1 cellular context compared by ENCODE assay signal in the genomic region with DNA sequence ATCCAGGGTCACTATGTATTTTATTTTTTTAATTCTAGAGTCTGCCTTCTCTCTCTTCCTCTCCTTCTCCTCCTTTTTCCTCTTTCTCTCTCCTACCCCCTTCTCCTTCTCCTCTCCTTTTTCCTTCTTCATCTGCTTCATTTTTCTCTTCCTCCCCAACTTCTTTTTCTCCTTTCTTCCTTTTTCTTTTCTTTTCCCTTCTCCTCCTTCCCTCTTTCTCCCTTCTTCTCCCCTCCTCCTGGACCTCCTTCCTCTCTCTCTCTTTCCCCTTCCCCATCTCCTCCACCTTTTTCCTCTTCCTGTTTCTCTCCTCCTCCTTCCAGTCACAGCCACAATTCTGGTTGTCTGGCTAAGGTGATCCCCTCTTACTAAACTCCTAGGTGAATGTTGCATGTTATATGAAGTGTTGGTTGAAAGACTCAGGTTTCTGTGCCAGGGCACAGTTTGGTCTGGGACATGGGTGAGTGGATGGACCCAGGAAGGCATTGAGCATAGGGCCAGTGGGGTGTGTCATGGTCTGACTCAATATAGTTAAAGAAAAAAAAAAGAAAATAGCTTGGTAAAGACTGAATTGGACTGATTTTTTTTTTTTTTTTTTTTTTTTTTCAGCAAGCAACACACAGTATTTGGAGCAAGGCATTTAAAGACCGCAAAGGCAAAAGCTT.
TF ChIP-seq lines count a peak whose summit lies in the region.

No MANE protein-coding gene starts in this region.

TF ChIP-seq in H1, 55 proteins besides CTCF, POLR2A, EP300 and RAD21 (continued from another document):
- TF ChIP-seq EGR1 (IDR thresholded peaks at IDR 0.05; ENCODE audit: borderline replicate concordance, low read depth, low read length), result no peak
